Comparison of ENCODE assay signal across 2 cellular contexts in the genomic region with DNA sequence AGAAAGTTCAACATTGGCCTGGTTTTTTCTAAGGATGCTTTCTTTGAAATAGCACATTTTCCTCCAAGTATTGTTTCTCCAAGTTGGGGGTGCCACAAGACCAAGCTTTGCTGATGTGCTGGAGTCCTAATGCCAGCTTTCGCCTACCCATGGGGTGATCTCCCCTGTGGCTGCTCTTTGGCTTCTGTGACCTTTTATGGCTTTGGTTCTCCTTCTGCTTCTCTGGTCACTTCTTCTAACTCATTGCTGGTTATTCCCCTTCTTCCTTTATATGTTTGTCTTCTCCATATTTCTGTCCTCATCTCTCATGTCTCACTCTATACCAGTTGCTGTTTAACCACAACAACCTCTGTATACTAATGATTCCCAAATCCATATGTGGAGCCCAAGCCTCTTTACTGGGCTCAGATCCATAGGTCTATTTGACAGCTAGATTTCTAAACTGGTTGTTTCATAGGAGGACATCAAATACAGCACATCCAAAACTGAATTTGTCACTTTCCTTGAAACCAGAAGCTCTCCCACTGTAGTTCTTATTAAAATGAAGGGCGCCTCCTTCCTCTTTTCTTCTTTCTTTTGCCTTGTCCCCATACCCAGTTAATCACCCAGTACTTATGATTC.
TF ChIP-seq lines count a peak whose summit lies in the region.

No MANE protein-coding gene starts in this region.

TF ChIP-seq in WTC11, 78 proteins besides CTCF, POLR2A, EP300 and RAD21:
- peak; percentile 2; the same call in 1 of the 2 replicates for TF ChIP-seq GABPB1 (CRISPR knock-in tag; IDR thresholded peaks at IDR 0.05)
- no peak for TF ChIP-seq ATF1 (CRISPR knock-in tag; IDR thresholded peaks at IDR 0.05)

TF ChIP-seq in HepG2, 621 proteins besides CTCF, POLR2A, EP300 and RAD21 (continues in another document):
- TF ChIP-seq ZNF777 (CRISPR knock-in tag; IDR thresholded peaks at IDR 0.05) = peak; percentile 57; the same call in 1 of the 2 replicates
- TF ChIP-seq ZNF264 (CRISPR knock-in tag; IDR thresholded peaks at IDR 0.05) = peak; percentile 31; the same call in 1 of the 2 replicates
- peak; percentile 68; the same call in 1 of the 2 replicates for TF ChIP-seq SATB2 (CRISPR knock-in tag; IDR thresholded peaks at IDR 0.05)
- TF ChIP-seq, protein P1, sequence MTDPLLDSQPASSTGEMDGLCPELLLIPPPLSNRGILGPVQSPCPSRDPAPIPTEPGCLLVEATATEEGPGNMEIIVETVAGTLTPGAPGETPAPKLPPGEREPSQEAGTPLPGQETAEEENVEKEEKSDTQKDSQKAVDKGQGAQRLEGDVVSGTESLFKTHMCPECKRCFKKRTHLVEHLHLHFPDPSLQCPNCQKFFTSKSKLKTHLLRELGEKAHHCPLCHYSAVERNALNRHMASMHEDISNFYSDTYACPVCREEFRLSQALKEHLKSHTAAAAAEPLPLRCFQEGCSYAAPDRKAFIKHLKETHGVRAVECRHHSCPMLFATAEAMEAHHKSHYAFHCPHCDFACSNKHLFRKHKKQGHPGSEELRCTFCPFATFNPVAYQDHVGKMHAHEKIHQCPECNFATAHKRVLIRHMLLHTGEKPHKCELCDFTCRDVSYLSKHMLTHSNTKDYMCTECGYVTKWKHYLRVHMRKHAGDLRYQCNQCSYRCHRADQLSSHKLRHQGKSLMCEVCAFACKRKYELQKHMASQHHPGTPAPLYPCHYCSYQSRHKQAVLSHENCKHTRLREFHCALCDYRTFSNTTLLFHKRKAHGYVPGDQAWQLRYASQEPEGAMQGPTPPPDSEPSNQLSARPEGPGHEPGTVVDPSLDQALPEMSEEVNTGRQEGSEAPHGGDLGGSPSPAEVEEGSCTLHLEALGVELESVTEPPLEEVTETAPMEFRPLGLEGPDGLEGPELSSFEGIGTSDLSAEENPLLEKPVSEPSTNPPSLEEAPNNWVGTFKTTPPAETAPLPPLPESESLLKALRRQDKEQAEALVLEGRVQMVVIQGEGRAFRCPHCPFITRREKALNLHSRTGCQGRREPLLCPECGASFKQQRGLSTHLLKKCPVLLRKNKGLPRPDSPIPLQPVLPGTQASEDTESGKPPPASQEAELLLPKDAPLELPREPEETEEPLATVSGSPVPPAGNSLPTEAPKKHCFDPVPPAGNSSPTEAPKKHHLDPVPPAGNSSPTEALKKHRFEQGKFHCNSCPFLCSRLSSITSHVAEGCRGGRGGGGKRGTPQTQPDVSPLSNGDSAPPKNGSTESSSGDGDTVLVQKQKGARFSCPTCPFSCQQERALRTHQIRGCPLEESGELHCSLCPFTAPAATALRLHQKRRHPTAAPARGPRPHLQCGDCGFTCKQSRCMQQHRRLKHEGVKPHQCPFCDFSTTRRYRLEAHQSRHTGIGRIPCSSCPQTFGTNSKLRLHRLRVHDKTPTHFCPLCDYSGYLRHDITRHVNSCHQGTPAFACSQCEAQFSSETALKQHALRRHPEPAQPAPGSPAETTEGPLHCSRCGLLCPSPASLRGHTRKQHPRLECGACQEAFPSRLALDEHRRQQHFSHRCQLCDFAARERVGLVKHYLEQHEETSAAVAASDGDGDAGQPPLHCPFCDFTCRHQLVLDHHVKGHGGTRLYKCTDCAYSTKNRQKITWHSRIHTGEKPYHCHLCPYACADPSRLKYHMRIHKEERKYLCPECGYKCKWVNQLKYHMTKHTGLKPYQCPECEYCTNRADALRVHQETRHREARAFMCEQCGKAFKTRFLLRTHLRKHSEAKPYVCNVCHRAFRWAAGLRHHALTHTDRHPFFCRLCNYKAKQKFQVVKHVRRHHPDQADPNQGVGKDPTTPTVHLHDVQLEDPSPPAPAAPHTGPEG (CRISPR knock-in tag; IDR thresholded peaks at IDR 0.05) = peak; percentile 75; the same call in 1 of the 2 replicates
- TF ChIP-seq HOXA9 (CRISPR knock-in tag; IDR thresholded peaks at IDR 0.05; ENCODE audit: borderline replicate concordance) = peak; percentile 65; the same call in 1 of the 2 replicates
- no peak for TF ChIP-seq ZSCAN12 (CRISPR knock-in tag; IDR thresholded peaks at IDR 0.05)
- peak; percentile 33; the same call in 1 of the 2 replicates for TF ChIP-seq MED1 (CRISPR knock-in tag; IDR thresholded peaks at IDR 0.05)
- no peak for TF ChIP-seq EZH2 (conservative IDR thresholded peaks at IDR 0.05; ENCODE audit: low read depth, low read length)
- no peak for TF ChIP-seq ZNF891 (CRISPR knock-in tag; IDR thresholded peaks at IDR 0.05)
- TF ChIP-seq POLR2G (IDR thresholded peaks at IDR 0.05; ENCODE audit: low read depth, low read length) = peak; percentile 20; the same call in 1 of the 2 replicates
- TF ChIP-seq POLR2AphosphoS5 (IDR thresholded peaks at IDR 0.05; ENCODE audit: low read depth, low read length) = peak; percentile 67
- TF ChIP-seq MTF1 (CRISPR knock-in tag; IDR thresholded peaks at IDR 0.05) = peak; percentile 66; the same call in 1 of the 2 replicates
- TF ChIP-seq AGO1 (IDR thresholded peaks at IDR 0.05; ENCODE audit: low read depth, low read length, poor library complexity, severe bottlenecking) = no peak
- TF ChIP-seq, protein P2, sequence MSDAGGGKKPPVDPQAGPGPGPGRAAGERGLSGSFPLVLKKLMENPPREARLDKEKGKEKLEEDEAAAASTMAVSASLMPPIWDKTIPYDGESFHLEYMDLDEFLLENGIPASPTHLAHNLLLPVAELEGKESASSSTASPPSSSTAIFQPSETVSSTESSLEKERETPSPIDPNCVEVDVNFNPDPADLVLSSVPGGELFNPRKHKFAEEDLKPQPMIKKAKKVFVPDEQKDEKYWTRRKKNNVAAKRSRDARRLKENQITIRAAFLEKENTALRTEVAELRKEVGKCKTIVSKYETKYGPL (CRISPR knock-in tag; IDR thresholded peaks at IDR 0.05) = peak; percentile 27; the same call in 1 of the 2 replicates
- TF ChIP-seq ZNF317 (CRISPR knock-in tag; IDR thresholded peaks at IDR 0.05) = no peak
- 0 out of 2 replicates have a peak, but pooled peaks have one; percentile 29 for TF ChIP-seq ZKSCAN5 (CRISPR knock-in tag; IDR thresholded peaks at IDR 0.05)
- TF ChIP-seq ZNF672 (CRISPR knock-in tag; IDR thresholded peaks at IDR 0.05) = peak; percentile 30; the same call in 1 of the 2 replicates
- 0 out of 2 replicates have a peak, but pooled peaks have one; percentile 25 for TF ChIP-seq CC2D1A (CRISPR knock-in tag; IDR thresholded peaks at IDR 0.05)
- TF ChIP-seq TBX2 (CRISPR knock-in tag; IDR thresholded peaks at IDR 0.05; ENCODE audit: borderline replicate concordance) = no peak
- TF ChIP-seq HNF4A (CRISPR knock-in tag; IDR thresholded peaks at IDR 0.05) = 0 out of 2 replicates have a peak, but pooled peaks have one; percentile 6
- TF ChIP-seq RBFOX2 (IDR thresholded peaks at IDR 0.05; ENCODE audit: low read depth, low read length) = peak; percentile 76
- no peak for TF ChIP-seq ZBTB7B (CRISPR knock-in tag; IDR thresholded peaks at IDR 0.05)
- 0 out of 2 replicates have a peak, but pooled peaks have one; percentile 80 for TF ChIP-seq ZSCAN20 (CRISPR knock-in tag; IDR thresholded peaks at IDR 0.05; ENCODE audit: borderline replicate concordance)
- TF ChIP-seq ZC3H13 (CRISPR knock-in tag; IDR thresholded peaks at IDR 0.05) = peak; percentile 30; the same call in 1 of the 2 replicates
- TF ChIP-seq, protein P3, sequence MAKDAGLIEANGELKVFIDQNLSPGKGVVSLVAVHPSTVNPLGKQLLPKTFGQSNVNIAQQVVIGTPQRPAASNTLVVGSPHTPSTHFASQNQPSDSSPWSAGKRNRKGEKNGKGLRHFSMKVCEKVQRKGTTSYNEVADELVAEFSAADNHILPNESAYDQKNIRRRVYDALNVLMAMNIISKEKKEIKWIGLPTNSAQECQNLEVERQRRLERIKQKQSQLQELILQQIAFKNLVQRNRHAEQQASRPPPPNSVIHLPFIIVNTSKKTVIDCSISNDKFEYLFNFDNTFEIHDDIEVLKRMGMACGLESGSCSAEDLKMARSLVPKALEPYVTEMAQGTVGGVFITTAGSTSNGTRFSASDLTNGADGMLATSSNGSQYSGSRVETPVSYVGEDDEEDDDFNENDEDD (CRISPR knock-in tag; IDR thresholded peaks at IDR 0.05; ENCODE audit: borderline replicate concordance) = 0 out of 2 replicates have a peak, but pooled peaks have one; percentile 3
- TF ChIP-seq MED13 (CRISPR knock-in tag; IDR thresholded peaks at IDR 0.05) = peak; percentile 64; the same call in 1 of the 2 replicates
- TF ChIP-seq NKX3-1 (CRISPR knock-in tag; IDR thresholded peaks at IDR 0.05) = 0 out of 2 replicates have a peak, but pooled peaks have one; percentile 36
- no peak for TF ChIP-seq HES4 (CRISPR knock-in tag; IDR thresholded peaks at IDR 0.05; ENCODE audit: borderline replicate concordance)
- no peak for TF ChIP-seq CREB1 (IDR thresholded peaks at IDR 0.05)
- TF ChIP-seq CREB1 (CRISPR knock-in tag; IDR thresholded peaks at IDR 0.05) = peak; percentile 18; the same call in 1 of the 2 replicates
- TF ChIP-seq ZNF510 (CRISPR knock-in tag; IDR thresholded peaks at IDR 0.05; ENCODE audit: low read depth) = peak; percentile 70
- TF ChIP-seq ARNT2 (CRISPR knock-in tag; IDR thresholded peaks at IDR 0.05; ENCODE audit: low read depth) = peak; percentile 15; the same call in 1 of the 2 replicates
- TF ChIP-seq TEAD2 (CRISPR knock-in tag; IDR thresholded peaks at IDR 0.05) = 0 out of 2 replicates have a peak, but pooled peaks have one; percentile 27
- 0 out of 2 replicates have a peak, but pooled peaks have one; percentile 17 for TF ChIP-seq GATA4 (IDR thresholded peaks at IDR 0.05; ENCODE audit: borderline replicate concordance, low read depth)
- no peak for TF ChIP-seq ZNF431 (CRISPR knock-in tag; IDR thresholded peaks at IDR 0.05; ENCODE audit: borderline replicate concordance, low read depth)
- no peak for TF ChIP-seq GFI1 (CRISPR knock-in tag; IDR thresholded peaks at IDR 0.05; ENCODE audit: borderline replicate concordance)
- TF ChIP-seq KLF12 (CRISPR knock-in tag; IDR thresholded peaks at IDR 0.05; ENCODE audit: borderline replicate concordance) = peak; percentile 61; the same call in 1 of the 2 replicates
- TF ChIP-seq, protein P4, sequence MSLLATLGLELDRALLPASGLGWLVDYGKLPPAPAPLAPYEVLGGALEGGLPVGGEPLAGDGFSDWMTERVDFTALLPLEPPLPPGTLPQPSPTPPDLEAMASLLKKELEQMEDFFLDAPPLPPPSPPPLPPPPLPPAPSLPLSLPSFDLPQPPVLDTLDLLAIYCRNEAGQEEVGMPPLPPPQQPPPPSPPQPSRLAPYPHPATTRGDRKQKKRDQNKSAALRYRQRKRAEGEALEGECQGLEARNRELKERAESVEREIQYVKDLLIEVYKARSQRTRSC (CRISPR knock-in tag; IDR thresholded peaks at IDR 0.05; ENCODE audit: low read depth) = 0 out of 2 replicates have a peak, but pooled peaks have one; percentile 45
- no peak for TF ChIP-seq IKZF1 (IDR thresholded peaks at IDR 0.05)
- peak; percentile 28; the same call in 1 of the 2 replicates for TF ChIP-seq JDP2 (CRISPR knock-in tag; IDR thresholded peaks at IDR 0.05; ENCODE audit: borderline replicate concordance)
- peak; percentile 23 for TF ChIP-seq SSRP1 (CRISPR knock-in tag; IDR thresholded peaks at IDR 0.05)
- TF ChIP-seq, protein P5, sequence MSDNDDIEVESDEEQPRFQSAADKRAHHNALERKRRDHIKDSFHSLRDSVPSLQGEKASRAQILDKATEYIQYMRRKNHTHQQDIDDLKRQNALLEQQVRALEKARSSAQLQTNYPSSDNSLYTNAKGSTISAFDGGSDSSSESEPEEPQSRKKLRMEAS (IDR thresholded peaks at IDR 0.05) = no peak
- TF ChIP-seq ZNF343 (CRISPR knock-in tag; IDR thresholded peaks at IDR 0.05) = 0 out of 2 replicates have a peak, but pooled peaks have one; percentile 48
- peak; percentile 47; the same call in 1 of the 2 replicates for TF ChIP-seq ATF7-NPFF (CRISPR knock-in tag; IDR thresholded peaks at IDR 0.05; ENCODE audit: low read depth)
- 0 out of 2 replicates have a peak, but pooled peaks have one; percentile 38 for TF ChIP-seq BRCA1 (CRISPR knock-in tag; IDR thresholded peaks at IDR 0.05)
- TF ChIP-seq ISX (CRISPR knock-in tag; conservative IDR thresholded peaks at IDR 0.05) = peak; percentile 70; the same call in 1 of the 2 replicates
- no peak for TF ChIP-seq ZNF367 (CRISPR knock-in tag; IDR thresholded peaks at IDR 0.05; ENCODE audit: borderline replicate concordance)
- TF ChIP-seq, protein P6, sequence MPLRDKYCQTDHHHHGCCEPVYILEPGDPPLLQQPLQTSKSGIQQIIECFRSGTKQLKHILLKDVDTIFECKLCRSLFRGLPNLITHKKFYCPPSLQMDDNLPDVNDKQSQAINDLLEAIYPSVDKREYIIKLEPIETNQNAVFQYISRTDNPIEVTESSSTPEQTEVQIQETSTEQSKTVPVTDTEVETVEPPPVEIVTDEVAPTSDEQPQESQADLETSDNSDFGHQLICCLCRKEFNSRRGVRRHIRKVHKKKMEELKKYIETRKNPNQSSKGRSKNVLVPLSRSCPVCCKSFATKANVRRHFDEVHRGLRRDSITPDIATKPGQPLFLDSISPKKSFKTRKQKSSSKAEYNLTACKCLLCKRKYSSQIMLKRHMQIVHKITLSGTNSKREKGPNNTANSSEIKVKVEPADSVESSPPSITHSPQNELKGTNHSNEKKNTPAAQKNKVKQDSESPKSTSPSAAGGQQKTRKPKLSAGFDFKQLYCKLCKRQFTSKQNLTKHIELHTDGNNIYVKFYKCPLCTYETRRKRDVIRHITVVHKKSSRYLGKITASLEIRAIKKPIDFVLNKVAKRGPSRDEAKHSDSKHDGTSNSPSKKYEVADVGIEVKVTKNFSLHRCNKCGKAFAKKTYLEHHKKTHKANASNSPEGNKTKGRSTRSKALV (CRISPR knock-in tag; IDR thresholded peaks at IDR 0.05) = peak; percentile 66; the same call in 1 of the 2 replicates
- 0 out of 2 replicates have a peak, but pooled peaks have one; percentile 26 for TF ChIP-seq FOXJ3 (CRISPR knock-in tag; IDR thresholded peaks at IDR 0.05; ENCODE audit: borderline replicate concordance)
- TF ChIP-seq, protein P7, sequence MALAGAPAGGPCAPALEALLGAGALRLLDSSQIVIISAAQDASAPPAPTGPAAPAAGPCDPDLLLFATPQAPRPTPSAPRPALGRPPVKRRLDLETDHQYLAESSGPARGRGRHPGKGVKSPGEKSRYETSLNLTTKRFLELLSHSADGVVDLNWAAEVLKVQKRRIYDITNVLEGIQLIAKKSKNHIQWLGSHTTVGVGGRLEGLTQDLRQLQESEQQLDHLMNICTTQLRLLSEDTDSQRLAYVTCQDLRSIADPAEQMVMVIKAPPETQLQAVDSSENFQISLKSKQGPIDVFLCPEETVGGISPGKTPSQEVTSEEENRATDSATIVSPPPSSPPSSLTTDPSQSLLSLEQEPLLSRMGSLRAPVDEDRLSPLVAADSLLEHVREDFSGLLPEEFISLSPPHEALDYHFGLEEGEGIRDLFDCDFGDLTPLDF (CRISPR knock-in tag; IDR thresholded peaks at IDR 0.05) = 0 out of 2 replicates have a peak, but pooled peaks have one; percentile 31
- 0 out of 2 replicates have a peak, but pooled peaks have one; percentile 26 for TF ChIP-seq HNRNPL (IDR thresholded peaks at IDR 0.05; ENCODE audit: low read depth, low read length)
- 0 out of 2 replicates have a peak, but pooled peaks have one; percentile 21 for TF ChIP-seq JUNB (CRISPR knock-in tag; IDR thresholded peaks at IDR 0.05; ENCODE audit: borderline replicate concordance)
- TF ChIP-seq KDM4B (CRISPR knock-in tag; IDR thresholded peaks at IDR 0.05) = no peak
- no peak for TF ChIP-seq HMG20B (CRISPR knock-in tag; conservative IDR thresholded peaks at IDR 0.05)
